Comparison of ENCODE assay signal across 21 cellular contexts in genomic region chr22:50153056-50153755, GRCh38. TPM values are rescaled to one million over a fixed set of nuclear protein-coding genes. Genes with fewer than 3 reads are reported as not detected.
"Had no signal": no experiment of that assay in that cellular context is flagged by ENCODE, and none has a peak within 500 bp of the region (broad histone marks: within the 10 kb centered on the region; RNA-seq: fewer than 3 reads in every experiment).

No MANE protein-coding gene starts in this region.

- FAIRE-seq: colon, frontal cortex, islet of Langerhans had no signal

- H3K36me3 ChIP-seq: left ventricle myocardium inferior, lower lobe of right lung, neutrophil, right lobe of liver, thoracic aorta, vagina had no signal

- ATAC-seq: left cardiac atrium; lower lobe of right lung; naive thymus-derived CD8-positive, alpha-beta T cell; right lobe of liver; stimulated activated effector memory CD8-positive, alpha-beta T cell treated with anti-CD3 and anti-CD28 coated beads, Interleukin-12 subunit alpha, Interleukin-12 subunit beta, amount 100 ng/mL, for 72 hours; stimulated activated naive CD8-positive, alpha-beta T cell treated with anti-CD3 and anti-CD28 coated beads, Interleukin-15, Interleukin-2, amounts not matched to agents 100 U/mL and 50 U/mL, for 24 hours had no signal

- H3K4me3 ChIP-seq: dorsolateral prefrontal cortex, left ventricle myocardium inferior, lower lobe of right lung, right lobe of liver, thoracic aorta, vagina had no signal

- H3K4me1 ChIP-seq: left ventricle myocardium inferior, lower lobe of right lung, parathyroid adenoma, vagina had no signal

- DNase-seq: dorsolateral prefrontal cortex; effector CD4-positive, alpha-beta T cell; head of caudate nucleus; left cardiac atrium; left ventricle myocardium inferior; lower lobe of right lung; naive thymus-derived CD8-positive, alpha-beta T cell; right lobe of liver; stimulated activated CD4-positive, alpha-beta T cell treated with anti-CD3 and anti-CD28 coated beads, Interleukin-2, amount 100 ng/mL, for 24 hours; stimulated activated CD4-positive, alpha-beta T cell treated with anti-CD3 and anti-CD28 coated beads, Interleukin-4, amount 100 ng/mL, for 24 hours; stimulated activated naive CD8-positive, alpha-beta T cell treated with anti-CD3 and anti-CD28 coated beads, Interleukin-15, Interleukin-2, amounts not matched to agents 100 U/mL and 50 U/mL, for 24 hours; substantia nigra; trophoblast cell had no signal

- H3K27ac ChIP-seq: dorsolateral prefrontal cortex, left ventricle myocardium inferior, lower lobe of right lung, neutrophil, parathyroid adenoma, right lobe of liver, thoracic aorta, vagina had no signal

- H3K27me3 ChIP-seq: dorsolateral prefrontal cortex, right lobe of liver, vagina had no signal

- H3K9me3 ChIP-seq: left ventricle myocardium inferior, lower lobe of right lung, neutrophil, right lobe of liver, thoracic aorta, vagina had no signal

RNA-seq across cellular contexts. Expression of gene PANX2, which starts 17.3 kb away (rescaled TPM):
- polyA plus RNA-seq: naive thymus-derived CD8-positive, alpha-beta T cell had no signal
